ENCODE assay signal across 9 cellular contexts in the genomic region with DNA sequence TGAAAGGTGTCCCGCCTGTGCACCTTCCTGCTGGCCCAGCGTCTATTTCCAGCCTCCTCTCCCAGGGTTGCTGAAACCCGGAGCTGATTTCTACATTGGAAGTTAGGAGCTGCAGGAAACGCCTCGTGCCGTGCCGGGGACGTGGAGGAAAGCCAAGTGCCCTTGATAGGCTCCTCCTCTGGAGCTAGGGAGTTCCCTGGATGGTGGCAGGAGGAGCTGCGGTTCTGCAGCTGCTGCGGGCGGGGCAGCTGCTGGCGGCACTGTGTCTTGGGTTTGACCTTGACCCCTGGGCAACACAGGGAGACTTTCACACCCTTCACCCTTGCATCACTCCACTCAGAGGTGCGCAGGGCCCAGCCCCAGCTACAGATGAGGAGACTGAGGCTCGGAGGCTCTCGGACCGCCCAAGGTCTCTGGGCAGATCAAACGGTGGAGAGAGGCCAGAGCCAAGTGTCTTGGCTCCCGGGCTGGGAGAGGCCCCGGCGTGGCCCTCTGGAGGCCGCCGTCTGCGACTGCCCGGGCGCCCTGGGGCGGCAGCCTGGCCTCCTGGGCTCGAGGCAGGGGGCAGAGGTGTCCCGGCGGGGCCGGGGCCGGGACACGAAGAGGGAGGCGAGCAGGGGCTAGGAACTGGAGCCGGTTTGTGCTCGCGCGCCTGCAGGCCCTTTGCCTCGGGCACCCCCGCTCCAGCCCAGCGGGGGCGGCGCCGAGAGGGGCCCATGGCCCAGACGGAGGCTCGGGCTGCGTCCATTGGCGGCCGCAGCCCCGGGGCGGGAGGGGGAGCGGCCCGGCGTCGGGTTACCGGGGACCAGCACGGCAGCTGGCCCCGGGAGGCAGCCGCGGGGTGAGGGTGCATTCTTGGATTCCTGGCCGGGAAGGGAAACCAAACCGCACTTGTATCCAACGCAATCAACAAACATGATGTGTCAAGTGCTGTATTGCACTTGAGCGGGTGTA.
DNase-seq lines count a peak whose midpoint lies in the region; ATAC-seq, FAIRE-seq and TF ChIP-seq lines count a peak whose summit lies in the region.
"Had no signal": no experiment of that assay in that cellular context is flagged by ENCODE, and none has a peak within 500 bp of the region (broad histone marks: within the 10 kb centered on the region; RNA-seq: fewer than 3 reads in every experiment).

No MANE protein-coding gene starts in this region.

- ATAC-seq in HG02588 (IDR thresholded peaks at IDR 0.05; ENCODE audit: unreplicated experiment) (peak; percentile 46), GM21526 (IDR thresholded peaks at IDR 0.05; ENCODE audit: low FRiP score, unreplicated experiment) (no peak)

- H3K27ac ChIP-seq in skeletal muscle tissue (ENCODE audit: low read depth, low read length) = peak overlapping the region; percentile 93

- peaks cover 37 to 41% (median 38%) of the 10 kb centered on the region in 3 donors for H3K4me1 ChIP-seq in skeletal muscle tissue (ENCODE audit: control insufficient read depth in 3 of 3, insufficient read depth in 3 of 3, low read length in 3 of 3)

- no peaks in the 10 kb centered on the region for H3K9me3 ChIP-seq in skeletal muscle tissue (ENCODE audit: control insufficient read depth in 3 of 3, low read length in 3 of 3)

- no peak overlapping the region for H3K4me3 Mint-ChIP-seq in activated CD4-positive, alpha-beta T cell treated with anti-CD3 and anti-CD28 coated beads, Interleukin-2, amount 10 ng/mL, durations not matched to agents 7 days and 5 days

- DNase-seq in NCI-H748 treated with DMSO at 0.1 percent for 48 hours (lab: John Stamatoyannopoulos, UW) (peak; percentile 37), bronchial epithelial cell (ENCODE audit: low read depth) (peak; percentile 75), islet precursor cell (peak; percentile 83)
- DNase-seq in activated CD4-positive, alpha-beta T cell treated with anti-CD3 and anti-CD28 coated beads, Interleukin-2, amount 10 ng/mL, durations not matched to agents 7 days and 5 days = no peak

- H3K27me3 ChIP-seq in bronchial epithelial cell (ENCODE audit: control insufficient read depth, insufficient read depth, low read length) (no peaks in the 10 kb centered on the region), skeletal muscle tissue (ENCODE audit: control insufficient read depth in 3 of 3, insufficient read depth in 3 of 3, low read length in 3 of 3) (no peaks in the 10 kb centered on the region)

- POLR2A ChIA-PET in activated CD4-positive, alpha-beta T cell treated with anti-CD3 and anti-CD28 coated beads, Interleukin-2, amount 10 ng/mL, durations not matched to agents 7 days and 5 days (lab: Charles Lee) = no interaction called here

- CTCF ChIA-PET in activated CD4-positive, alpha-beta T cell treated with anti-CD3 and anti-CD28 coated beads, Interleukin-2, amount 10 ng/mL, durations not matched to agents 7 days and 5 days (lab: Charles Lee) = interaction anchor here (0.6 to 2.6 kb wide), 15 partner anchors 11 to 337 kb away, joined by 3 to 8 read pairs (median 3); a partner anchor contains a TSS

- peaks cover 11% of the 10 kb centered on the region for H3K4me1 Mint-ChIP-seq in activated CD4-positive, alpha-beta T cell treated with anti-CD3 and anti-CD28 coated beads, Interleukin-2, amount 10 ng/mL, durations not matched to agents 7 days and 5 days

- H3K4me3 ChIP-seq in bronchial epithelial cell (ENCODE audit: low read depth, low read length) = peak overlapping the region; percentile 19
- H3K4me3 ChIP-seq in skeletal muscle tissue (ENCODE audit: low read length in 3 of 3) = peak overlapping the region; percentile 64 to 74 (median 70)

- H3K36me3 Mint-ChIP-seq in activated CD4-positive, alpha-beta T cell treated with anti-CD3 and anti-CD28 coated beads, Interleukin-2, amount 10 ng/mL, durations not matched to agents 7 days and 5 days (ENCODE audit: low read depth) = no peaks in the 10 kb centered on the region

- FAIRE-seq in G401.6 (lab: Jason Lieb, UNC) (peak; percentile 33), bronchial epithelial cell (lab: Jason Lieb, UNC) (no peak)
- FAIRE-seq: colon had no signal

- H3K9me3 Mint-ChIP-seq in activated CD4-positive, alpha-beta T cell treated with anti-CD3 and anti-CD28 coated beads, Interleukin-2, amount 10 ng/mL, durations not matched to agents 7 days and 5 days = no peaks in the 10 kb centered on the region

- H3K27me3 Mint-ChIP-seq in activated CD4-positive, alpha-beta T cell treated with anti-CD3 and anti-CD28 coated beads, Interleukin-2, amount 10 ng/mL, durations not matched to agents 7 days and 5 days = peaks cover 6% of the 10 kb centered on the region

- H3K27ac Mint-ChIP-seq in activated CD4-positive, alpha-beta T cell treated with anti-CD3 and anti-CD28 coated beads, Interleukin-2, amount 10 ng/mL, durations not matched to agents 7 days and 5 days = no peak overlapping the region

- H3K36me3 ChIP-seq in bronchial epithelial cell (ENCODE audit: control insufficient read depth, insufficient read depth, low read length) (no peaks in the 10 kb centered on the region), skeletal muscle tissue (ENCODE audit: control insufficient read depth in 3 of 3, insufficient read depth in 3 of 3, low read length in 3 of 3) (no peaks in the 10 kb centered on the region)

- no peak for TF ChIP-seq CTCF in bronchial epithelial cell (IDR thresholded peaks at IDR 0.05; ENCODE audit: insufficient read depth, low read length, severe bottlenecking)

- peak overlapping the region; percentile 72 to 85 (median 83) for H3K9ac ChIP-seq in skeletal muscle tissue (ENCODE audit: low read depth in 1 of 3, low read length in 3 of 3)
